Comparison of ENCODE assay signal across 16 cellular contexts in the genomic region with DNA sequence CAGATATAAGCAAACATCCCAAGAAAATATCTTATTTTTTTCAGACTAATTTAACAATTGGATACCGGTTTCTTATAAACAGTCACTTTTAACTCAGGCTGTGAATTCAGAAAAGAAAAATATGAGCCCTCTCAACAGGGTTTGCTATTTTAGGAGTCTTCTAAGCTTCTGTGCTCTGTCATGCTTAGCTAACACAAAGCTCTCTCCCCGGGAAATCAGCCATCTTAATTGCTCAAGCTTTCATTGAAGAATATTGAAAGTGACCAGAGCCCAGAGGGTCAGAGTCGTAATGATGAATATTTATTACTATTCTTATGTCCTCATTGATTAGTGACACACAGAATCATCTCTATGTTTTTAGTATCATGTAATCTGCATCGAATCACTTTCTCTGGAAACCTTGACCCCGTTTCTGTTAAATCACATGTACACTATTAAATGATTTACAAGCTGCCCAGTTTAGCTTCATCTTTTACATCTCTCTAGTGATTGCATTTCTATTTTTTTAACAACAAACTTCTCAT.
DNase-seq lines count a peak whose midpoint lies in the region; ATAC-seq and TF ChIP-seq lines count a peak whose summit lies in the region.
"Had no signal": no experiment of that assay in that cellular context is flagged by ENCODE, and none has a peak within 500 bp of the region (broad histone marks: within the 10 kb centered on the region; RNA-seq: fewer than 3 reads in every experiment).

No MANE protein-coding gene starts in this region.

- H3K4me3 Mint-ChIP-seq in osteocyte (ENCODE audit: unreplicated experiment) = no peak overlapping the region
- H3K4me3 Mint-ChIP-seq in activated CD4-positive, alpha-beta memory T cell treated with anti-CD3 and anti-CD28 coated beads for 36 hours = no peak overlapping the region
- H3K4me3 Mint-ChIP-seq: activated CD4-positive, alpha-beta T cell treated with anti-CD3 and anti-CD28 coated beads, Interleukin-2, amount 10 ng/mL, durations not matched to agents 24 days and 14 days; activated T-cell treated with anti-CD3 and anti-CD28 coated beads, Interleukin-2, amount 50 U/mL, for 4 hours; T-helper 2 cell treated with Interferon-gamma antibody and Interleukin-4, amounts not matched to agents 5 μg/mL and 100 μg/mL, for 36 hours had no signal

- intact Hi-C loops in activated CD4-positive, alpha-beta memory T cell treated with anti-CD3 and anti-CD28 coated beads for 36 hours (cut with micrococcal nuclease) = no loop called here
- intact Hi-C loops in posterior vena cava (cut with DNase I) = no loop called here

- peak overlapping the region; percentile 69 for H3K27ac Mint-ChIP-seq in osteocyte (ENCODE audit: unreplicated experiment)
- no peak overlapping the region for H3K27ac Mint-ChIP-seq in activated CD4-positive, alpha-beta memory T cell treated with anti-CD3 and anti-CD28 coated beads for 36 hours
- H3K27ac Mint-ChIP-seq: activated CD4-positive, alpha-beta T cell treated with anti-CD3 and anti-CD28 coated beads, Interleukin-2, amount 10 ng/mL, durations not matched to agents 24 days and 14 days; T-helper 2 cell treated with Interferon-gamma antibody and Interleukin-4, amounts not matched to agents 5 μg/mL and 100 μg/mL, for 36 hours had no signal

- H3K4me3 ChIP-seq in foreskin fibroblast (ENCODE audit: low read depth in 1 of 2, low read length in 2 of 2) = no peak overlapping the region
- H3K4me3 ChIP-seq: colonic mucosa, thoracic aorta had no signal

- POLR2A ChIA-PET in activated CD4-positive, alpha-beta memory T cell treated with anti-CD3 and anti-CD28 coated beads for 36 hours (lab: Charles Lee) = no interaction called here

- CTCF ChIA-PET in activated CD4-positive, alpha-beta memory T cell treated with anti-CD3 and anti-CD28 coated beads for 36 hours (lab: Charles Lee) = no interaction called here

- H3K4me1 Mint-ChIP-seq in osteocyte (ENCODE audit: unreplicated experiment) = peaks cover 43% of the 10 kb centered on the region
- no peaks in the 10 kb centered on the region for H3K4me1 Mint-ChIP-seq in activated CD4-positive, alpha-beta memory T cell treated with anti-CD3 and anti-CD28 coated beads for 36 hours (ENCODE audit: low read depth)
- H3K4me1 Mint-ChIP-seq: activated CD4-positive, alpha-beta T cell treated with anti-CD3 and anti-CD28 coated beads, Interleukin-2, amount 10 ng/mL, durations not matched to agents 24 days and 14 days had no signal

- ATAC-seq in HG03439 (IDR thresholded peaks at IDR 0.05; ENCODE audit: unreplicated experiment) = no peak
- ATAC-seq: activated T-cell treated with anti-CD3 and anti-CD28 coated beads, Interleukin-2, amount 50 U/mL, for 4 hours had no signal

- TF ChIP-seq CTCF in foreskin fibroblast (IDR thresholded peaks at IDR 0.05; ENCODE audit: low read depth, low read length) = no peak
- TF ChIP-seq CTCF in osteocyte (IDR thresholded peaks at IDR 0.05) = no peak

- H3K9me3 Mint-ChIP-seq in osteocyte (ENCODE audit: unreplicated experiment) = no peaks in the 10 kb centered on the region
- no peaks in the 10 kb centered on the region for H3K9me3 Mint-ChIP-seq in activated CD4-positive, alpha-beta memory T cell treated with anti-CD3 and anti-CD28 coated beads for 36 hours
- H3K9me3 Mint-ChIP-seq: activated CD4-positive, alpha-beta T cell treated with anti-CD3 and anti-CD28 coated beads, Interleukin-2, amount 10 ng/mL, durations not matched to agents 24 days and 14 days; activated T-cell treated with anti-CD3 and anti-CD28 coated beads, Interleukin-2, amount 50 U/mL, for 4 hours; T-helper 2 cell treated with Interferon-gamma antibody and Interleukin-4, amounts not matched to agents 5 μg/mL and 100 μg/mL, for 36 hours had no signal

- no peaks in the 10 kb centered on the region for H3K27me3 Mint-ChIP-seq in osteocyte (ENCODE audit: unreplicated experiment)
- no peaks in the 10 kb centered on the region for H3K27me3 Mint-ChIP-seq in activated CD4-positive, alpha-beta memory T cell treated with anti-CD3 and anti-CD28 coated beads for 36 hours
- H3K27me3 Mint-ChIP-seq: activated CD4-positive, alpha-beta T cell treated with anti-CD3 and anti-CD28 coated beads, Interleukin-2, amount 10 ng/mL, durations not matched to agents 24 days and 14 days had no signal

- DNase-seq in HCEC 1CT (peak; percentile 17), SK-N-DZ (ENCODE audit: low spot score) (peak; percentile 24), foreskin fibroblast (peak; percentile 18 to 46), osteocyte (ENCODE audit: extremely low spot score, unreplicated experiment) (no peak), NCI-H526 (lab: John Stamatoyannopoulos, UW) (no peak), posterior vena cava (ENCODE audit: low spot score) (no peak)
- no peak for DNase-seq in activated CD4-positive, alpha-beta memory T cell treated with anti-CD3 and anti-CD28 coated beads for 36 hours
- DNase-seq: activated CD4-positive, alpha-beta T cell treated with anti-CD3 and anti-CD28 coated beads, Interleukin-2, amount 10 ng/mL, durations not matched to agents 24 days and 14 days; activated T-cell treated with anti-CD3 and anti-CD28 coated beads, Interleukin-2, amount 50 U/mL, for 4 hours; DND-41; NCI-H187; NCI-H748 treated with DMSO at 0.1 percent for 48 hours had no signal

- H3K36me3 Mint-ChIP-seq in osteocyte (ENCODE audit: unreplicated experiment) = no peaks in the 10 kb centered on the region
- H3K36me3 Mint-ChIP-seq in activated CD4-positive, alpha-beta memory T cell treated with anti-CD3 and anti-CD28 coated beads for 36 hours = no peaks in the 10 kb centered on the region

Comparison
In these comparisons a context has a peak if more than half of its experiments do, and no peak if none do; other contexts are left out.
1. DNase-seq: peak in HCEC 1CT (single experiment), SK-N-DZ (single experiment) and foreskin fibroblast (2 of 2); none in osteocyte (single experiment), activated CD4-positive, alpha-beta memory T cell treated with anti-CD3 and anti-CD28 coated beads for 36 hours (single experiment), NCI-H526 (0 of 2) and posterior vena cava (single experiment).